ENCODE assay signal across 1 cellular context in genomic region chr5:36740259-36740898, GRCh38.
TF ChIP-seq lines count a peak whose summit lies in the region.

No MANE protein-coding gene starts in this region.

TF ChIP-seq in K562, 482 proteins besides CTCF, POLR2A, EP300 and RAD21 (continued from another document and continues in another):
- no peak for TF ChIP-seq ZFP91 (CRISPR knock-in tag; IDR thresholded peaks at IDR 0.05)
- TF ChIP-seq HIVEP1 (CRISPR knock-in tag; IDR thresholded peaks at IDR 0.05): 0 out of 2 replicates have a peak, but pooled peaks have one; percentile 14
- no peak for TF ChIP-seq ZBTB43 (CRISPR knock-in tag; IDR thresholded peaks at IDR 0.05)
- TF ChIP-seq SIX5 (IDR thresholded peaks at IDR 0.05; ENCODE audit: borderline replicate concordance in 1 of 2, insufficient read depth in 1 of 2, low read depth in 1 of 2, low read length in 2 of 2): no peak
- no peak for TF ChIP-seq ARHGAP35 (IDR thresholded peaks at IDR 0.05; ENCODE audit: partially characterized antibody)
- no peak for TF ChIP-seq ZNF512 (tag; IDR thresholded peaks at IDR 0.05)
- no peak for TF ChIP-seq ILF3 (IDR thresholded peaks at IDR 0.05; ENCODE audit: borderline replicate concordance)
- TF ChIP-seq NCOA2 (IDR thresholded peaks at IDR 0.05; ENCODE audit: partially characterized antibody in 2 of 2): no peak
- TF ChIP-seq MTA2 (IDR thresholded peaks at IDR 0.05; ENCODE audit: low read depth): no peak
- TF ChIP-seq TFAP4 (CRISPR knock-in tag; IDR thresholded peaks at IDR 0.05; ENCODE audit: borderline replicate concordance): peak; percentile 76; the same call in 1 of the 2 replicates
- no peak for TF ChIP-seq ADNP (tag; IDR thresholded peaks at IDR 0.05)
- no peak for TF ChIP-seq HNRNPK (IDR thresholded peaks at IDR 0.05; ENCODE audit: low read depth, low read length, poor library complexity, severe bottlenecking)
- no peak for TF ChIP-seq TFE3 (CRISPR knock-in tag; IDR thresholded peaks at IDR 0.05)
- TF ChIP-seq ZNF609 (CRISPR knock-in tag; IDR thresholded peaks at IDR 0.05; ENCODE audit: borderline replicate concordance): no peak
- TF ChIP-seq PTTG1 (tag; IDR thresholded peaks at IDR 0.05; ENCODE audit: low read depth): no peak
- no peak for TF ChIP-seq SNIP1 (IDR thresholded peaks at IDR 0.05; ENCODE audit: low read depth)
- TF ChIP-seq COPS2 (conservative IDR thresholded peaks at IDR 0.05): no peak
- no peak for TF ChIP-seq ZFP1 (CRISPR knock-in tag; IDR thresholded peaks at IDR 0.05)
- TF ChIP-seq ZNF354B (CRISPR knock-in tag; IDR thresholded peaks at IDR 0.05): peak; percentile 63; the same call in 1 of the 2 replicates
- no peak for TF ChIP-seq SMAD3 (CRISPR knock-in tag; conservative IDR thresholded peaks at IDR 0.05)
- no peak for TF ChIP-seq RBFOX2 (IDR thresholded peaks at IDR 0.05; ENCODE audit: low read depth, low read length)
- TF ChIP-seq NEUROD1 (IDR thresholded peaks at IDR 0.05; ENCODE audit: borderline replicate concordance, low read depth, low read length, partially characterized antibody): peak; percentile 29
- no peak for TF ChIP-seq NFXL1 (CRISPR knock-in tag; IDR thresholded peaks at IDR 0.05)
- TF ChIP-seq E2F3 (CRISPR knock-in tag; IDR thresholded peaks at IDR 0.05): no peak
- TF ChIP-seq HOXB6 (CRISPR knock-in tag; IDR thresholded peaks at IDR 0.05; ENCODE audit: borderline replicate concordance): no peak
- TF ChIP-seq MCM5 (IDR thresholded peaks at IDR 0.05; ENCODE audit: low read depth): no peak
- TF ChIP-seq ATF7 (IDR thresholded peaks at IDR 0.05): no peak
- TF ChIP-seq FOXJ3 (CRISPR knock-in tag; IDR thresholded peaks at IDR 0.05): no peak
- TF ChIP-seq NR2F6 (CRISPR knock-in tag; IDR thresholded peaks at IDR 0.05): no peak
- no peak for TF ChIP-seq ZMIZ1 (IDR thresholded peaks at IDR 0.05; ENCODE audit: low read depth in 2 of 2, low read length in 2 of 2)
- TF ChIP-seq STAT6 (CRISPR knock-in tag; IDR thresholded peaks at IDR 0.05): no peak
- no peak for TF ChIP-seq ZNF23 (CRISPR knock-in tag; IDR thresholded peaks at IDR 0.05)
- TF ChIP-seq ZNF134 (CRISPR knock-in tag; conservative IDR thresholded peaks at IDR 0.05): no peak
- no peak for TF ChIP-seq CBFA2T3 (IDR thresholded peaks at IDR 0.05)
- TF ChIP-seq CGGBP1 (CRISPR knock-in tag; IDR thresholded peaks at IDR 0.05): no peak
- TF ChIP-seq KAT2B (IDR thresholded peaks at IDR 0.05; ENCODE audit: low read depth, low read length): no peak
- TF ChIP-seq ETV5 (CRISPR knock-in tag; IDR thresholded peaks at IDR 0.05; ENCODE audit: low read depth): peak; percentile 14; the same call in 1 of the 2 replicates
- no peak for TF ChIP-seq PRDM10 (IDR thresholded peaks at IDR 0.05; ENCODE audit: partially characterized antibody)
